29 cellular contexts compared by ENCODE assay signal in genomic region chr3:49180116-49180515, GRCh38. TPM values are rescaled to one million over a fixed set of nuclear protein-coding genes. Genes with fewer than 3 reads are reported as not detected.
"Had no signal": no experiment of that assay in that cellular context is flagged by ENCODE, and none has a peak within 500 bp of the region (broad histone marks: within the 10 kb centered on the region; RNA-seq: fewer than 3 reads in every experiment).

No MANE protein-coding gene starts in this region.

- DNase-seq: heart left ventricle; hypothalamus; immature natural killer cell; kidney; left colon; left lung; midbrain; mucosa of descending colon; naive thymus-derived CD4-positive, alpha-beta T cell; nucleus accumbens; right cardiac atrium; stimulated activated CD4-positive, alpha-beta T cell treated with anti-CD3 and anti-CD28 coated beads, Interleukin-12 subunit alpha, Interleukin-12 subunit beta, amount 100 ng/mL, for 4 hours; stimulated activated CD4-positive, alpha-beta T cell treated with anti-CD3 and anti-CD28 coated beads, Interleukin-15, amount 100 ng/mL, for 24 hours; stimulated activated CD4-positive, alpha-beta T cell treated with anti-CD3 and anti-CD28 coated beads, Interleukin-2, amount 100 ng/mL, for 24 hours; stimulated activated CD4-positive, alpha-beta T cell treated with anti-CD3 and anti-CD28 coated beads, Interleukin-4, amount 100 ng/mL, for 1 hour; stimulated activated naive B cell treated with anti-CD40 and anti-IgM and Interleukin-4, amounts not matched to agents 10 μg/mL and 1 μg/mL and 100 μg/mL, for 72 hours; uterus had no signal

- H3K27ac Mint-ChIP-seq: immature natural killer cell; memory B cell; naive thymus-derived CD4-positive, alpha-beta T cell; natural killer cell treated with Interleukin-12 subunit alpha and Interleukin-12 subunit beta and Interleukin-15 and Interleukin-18, amount 100 ng/mL, for 72 hours; progenitor cell of endocrine pancreas; stimulated activated naive B cell treated with anti-CD40 and anti-IgM and Interleukin-4, amounts not matched to agents 10 μg/mL and 1 μg/mL and 100 μg/mL, for 72 hours; stimulated activated naive CD8-positive, alpha-beta T cell treated with anti-CD3 and anti-CD28 coated beads, Interleukin-15, Interleukin-2, amounts not matched to agents 100 ng/mL and 50 ng/mL, for 24 hours; type B pancreatic cell had no signal

- H3K27me3 Mint-ChIP-seq: progenitor cell of endocrine pancreas had no signal

- H3K27ac ChIP-seq: heart left ventricle, left lung, parathyroid adenoma, skin epidermis, suprapubic skin, thoracic aorta, tibial nerve, uterus had no signal

- H3K4me1 ChIP-seq: left lung, parathyroid adenoma, suprapubic skin, uterus had no signal

- H3K4me3 ChIP-seq: heart left ventricle, left lung, lung, mucosa of descending colon, skin epidermis, suprapubic skin, thoracic aorta, tibial nerve, uterus had no signal

- H3K36me3 ChIP-seq: uterus had no signal

- H3K4me1 Mint-ChIP-seq: immature natural killer cell had no signal

- H3K36me3 Mint-ChIP-seq: immature natural killer cell; memory B cell; natural killer cell treated with Interleukin-12 subunit alpha and Interleukin-12 subunit beta and Interleukin-15 and Interleukin-18, amount 100 ng/mL, for 72 hours; stimulated activated naive B cell treated with anti-CD40 and anti-IgM and Interleukin-4, amounts not matched to agents 10 μg/mL and 1 μg/mL and 100 μg/mL, for 72 hours had no signal

- H3K9ac ChIP-seq: parathyroid adenoma had no signal

- H3K4me3 Mint-ChIP-seq: immature natural killer cell; memory B cell; naive thymus-derived CD4-positive, alpha-beta T cell; natural killer cell treated with Interleukin-12 subunit alpha and Interleukin-12 subunit beta and Interleukin-15 and Interleukin-18, amount 100 ng/mL, for 72 hours; stimulated activated naive B cell treated with anti-CD40 and anti-IgM and Interleukin-4, amounts not matched to agents 10 μg/mL and 1 μg/mL and 100 μg/mL, for 72 hours; stimulated activated naive CD8-positive, alpha-beta T cell treated with anti-CD3 and anti-CD28 coated beads, Interleukin-15, Interleukin-2, amounts not matched to agents 100 ng/mL and 50 ng/mL, for 24 hours; type B pancreatic cell had no signal

- H3K27me3 ChIP-seq: heart left ventricle, left lung, suprapubic skin, tibial nerve, uterus had no signal

- ATAC-seq: heart left ventricle; left colon; left lung; mucosa of descending colon; naive thymus-derived CD4-positive, alpha-beta T cell; natural killer cell treated with Interleukin-12 subunit alpha and Interleukin-12 subunit beta and Interleukin-15 and Interleukin-18, amount 100 ng/mL, for 72 hours; right cardiac atrium; sciatic nerve; stimulated activated naive B cell treated with anti-CD40 and anti-IgM and Interleukin-4, amounts not matched to agents 10 μg/mL and 1 μg/mL and 100 μg/mL, for 72 hours had no signal

- H3K9me3 Mint-ChIP-seq: immature natural killer cell; memory B cell; naive thymus-derived CD4-positive, alpha-beta T cell; natural killer cell treated with Interleukin-12 subunit alpha and Interleukin-12 subunit beta and Interleukin-15 and Interleukin-18, amount 100 ng/mL, for 72 hours; stimulated activated naive B cell treated with anti-CD40 and anti-IgM and Interleukin-4, amounts not matched to agents 10 μg/mL and 1 μg/mL and 100 μg/mL, for 72 hours; stimulated activated naive CD8-positive, alpha-beta T cell treated with anti-CD3 and anti-CD28 coated beads, Interleukin-15, Interleukin-2, amounts not matched to agents 100 ng/mL and 50 ng/mL, for 24 hours; type B pancreatic cell had no signal

- H3K9me3 ChIP-seq: heart left ventricle, left lung, mucosa of descending colon, suprapubic skin, thoracic aorta, tibial nerve, uterus had no signal

- H3K79me2 ChIP-seq: parathyroid adenoma had no signal

- H2AFZ ChIP-seq: parathyroid adenoma had no signal

RNA-seq across cellular contexts. Expression of gene LAMB2, which starts 47.3 kb away (rescaled TPM):
- total RNA-seq: natural killer cell treated with Interleukin-12 subunit alpha and Interleukin-12 subunit beta and Interleukin-15 and Interleukin-18, amount 100 ng/mL, for 72 hours had no signal
- polyA plus RNA-seq: immature natural killer cell; naive thymus-derived CD4-positive, alpha-beta T cell had no signal
